In genomic region chr10:83233691-83234090, GRCh38 we compare ENCODE assay signal across 9 cellular contexts.
"Had no signal": no experiment of that assay in that cellular context is flagged by ENCODE, and none has a peak within 500 bp of the region (broad histone marks: within the 10 kb centered on the region; RNA-seq: fewer than 3 reads in every experiment).

No MANE protein-coding gene starts in this region.

- H3K27me3 Mint-ChIP-seq: IgD-negative memory B cell had no signal

- H3K27ac ChIP-seq: HL-60, KMS-11 had no signal

- ATAC-seq: HepG2, K562 had no signal

- H3K4me3 Mint-ChIP-seq: IgD-negative memory B cell had no signal

- H3K4me3 ChIP-seq: K562 had no signal

- DNase-seq: IMR-90, KBM-7, KG1 had no signal

- FAIRE-seq: HepG2, HTR-8/SVneo, K562 had no signal

- H3K27ac Mint-ChIP-seq: IgD-negative memory B cell had no signal

- H3K4me1 Mint-ChIP-seq: IgD-negative memory B cell had no signal

- H3K36me3 Mint-ChIP-seq: IgD-negative memory B cell had no signal
